In genomic region chr19:4454621-4454951, GRCh38 we compare ENCODE assay signal across 1 cellular context.
TF ChIP-seq lines count a peak whose summit lies in the region.

No MANE protein-coding gene starts in this region.

TF ChIP-seq in GM23338, 12 proteins besides CTCF, POLR2A, EP300 and RAD21 (continued from another document):
- no peak for TF ChIP-seq ZNF462 (CRISPR knock-in tag; IDR thresholded peaks at IDR 0.05)
- TF ChIP-seq EZH2 (IDR thresholded peaks at IDR 0.05; ENCODE audit: low read depth, unreplicated experiment) = no peak
- no peak for TF ChIP-seq NANOG (IDR thresholded peaks at IDR 0.05; ENCODE audit: borderline replicate concordance)
- no peak for TF ChIP-seq ZNF114 (CRISPR knock-in tag; IDR thresholded peaks at IDR 0.05)
- no peak for TF ChIP-seq ETS1 (IDR thresholded peaks at IDR 0.05)
- no peak for TF ChIP-seq EZH2phosphoT487 (IDR thresholded peaks at IDR 0.05; ENCODE audit: unreplicated experiment)
- TF ChIP-seq POLR2AphosphoS5 (IDR thresholded peaks at IDR 0.05; ENCODE audit: low read depth) = no peak
- no peak for TF ChIP-seq ZNF331 (CRISPR knock-in tag; IDR thresholded peaks at IDR 0.05; ENCODE audit: low read depth)
- no peak for TF ChIP-seq CREB1 (CRISPR knock-in tag; IDR thresholded peaks at IDR 0.05; ENCODE audit: low read depth)
- TF ChIP-seq REST (IDR thresholded peaks at IDR 0.05; ENCODE audit: unreplicated experiment) = no peak
